In the genomic region with DNA sequence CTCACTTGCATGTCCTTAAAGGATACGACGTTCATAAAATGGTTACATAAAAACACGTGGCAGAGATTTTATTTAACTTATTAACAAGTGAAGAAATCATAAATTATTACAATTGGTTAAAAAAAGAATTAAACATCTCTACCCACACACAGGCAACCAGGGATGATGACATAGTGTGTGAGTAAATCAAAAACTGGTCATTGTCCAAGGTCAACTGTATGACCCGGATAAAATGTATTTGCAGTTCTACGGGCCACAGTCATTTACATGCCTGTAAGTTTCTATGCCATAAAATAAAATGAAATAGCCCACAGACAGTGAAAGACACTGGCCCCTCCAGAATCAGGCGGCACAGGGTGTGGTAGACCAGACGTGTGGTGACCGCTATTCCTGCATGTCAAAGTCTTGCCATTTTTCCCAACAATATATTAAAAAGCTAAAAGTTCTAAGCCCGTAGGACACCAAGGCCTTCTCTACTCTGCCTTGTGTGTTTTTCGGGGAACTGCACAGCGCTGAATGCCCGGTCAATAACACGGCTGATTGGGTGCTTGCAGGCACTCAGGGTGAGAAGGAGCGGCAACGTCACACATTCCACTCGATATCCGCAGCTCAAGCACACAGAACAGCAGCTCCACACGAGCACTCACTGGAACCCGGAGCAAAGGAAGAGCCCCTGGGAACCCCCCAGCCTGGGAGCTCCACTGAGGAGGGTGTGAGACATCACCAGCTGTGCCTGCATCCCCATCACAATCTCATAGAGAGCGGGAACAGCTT, we compare ENCODE assay signal across 21 cellular contexts.
"Had no signal": no experiment of that assay in that cellular context is flagged by ENCODE, and none has a peak within 500 bp of the region (broad histone marks: within the 10 kb centered on the region; RNA-seq: fewer than 3 reads in every experiment).

No MANE protein-coding gene starts in this region.

- H3K36me3 ChIP-seq: gastrocnemius medialis, heart right ventricle, left ventricle myocardium inferior, transverse colon had no signal

- H3K9me3 ChIP-seq: gastrocnemius medialis, psoas muscle, testis, transverse colon had no signal

- H3K4me3 ChIP-seq: dorsolateral prefrontal cortex, gastrocnemius medialis, heart right ventricle, left ventricle myocardium inferior, psoas muscle, skin epidermis, testis, transverse colon had no signal

- ATAC-seq: esophagus mucosa; gastrocnemius medialis; psoas muscle; sciatic nerve; stimulated activated naive B cell treated with anti-CD40 and anti-IgM and Interleukin-4, amounts not matched to agents 10 μg/mL and 1 μg/mL and 100 μg/mL, for 72 hours; stimulated activated naive CD8-positive, alpha-beta T cell treated with anti-CD3 and anti-CD28 coated beads, Interleukin-15, amount 100 ng/mL, for 72 hours had no signal

- H3K27me3 ChIP-seq: testis, transverse colon had no signal

- H3K9ac ChIP-seq: parathyroid adenoma had no signal

- DNase-seq: cortex of kidney; effector CD8-positive, alpha-beta T cell; gastrocnemius medialis; heart right ventricle; hypothalamus; left ventricle myocardium inferior; mammary epithelial cell; stimulated activated CD4-positive, alpha-beta T cell treated with anti-CD3 and anti-CD28 coated beads, Interleukin-2, amount 100 ng/mL, for 24 hours; stimulated activated CD4-positive, alpha-beta T cell treated with anti-CD3 and anti-CD28 coated beads, Interleukin-4, amount 100 ng/mL, for 4 hours; stimulated activated naive B cell treated with anti-CD40 and anti-IgM and Interleukin-4, amounts not matched to agents 10 μg/mL and 1 μg/mL and 100 μg/mL, for 72 hours; stimulated activated naive CD8-positive, alpha-beta T cell treated with anti-CD3 and anti-CD28 coated beads, Interleukin-15, amount 100 ng/mL, for 72 hours; testis; transverse colon had no signal

- H3K4me1 ChIP-seq: gastrocnemius medialis, heart right ventricle, left ventricle myocardium inferior, parathyroid adenoma, psoas muscle, testis, transverse colon had no signal

- H3K79me2 ChIP-seq: parathyroid adenoma had no signal

- H3K27ac ChIP-seq: dorsolateral prefrontal cortex, gastrocnemius medialis, heart right ventricle, left ventricle myocardium inferior, parathyroid adenoma, psoas muscle, skin epidermis, testis, transverse colon had no signal

- FAIRE-seq: endometrium, islet of Langerhans had no signal

- H2AFZ ChIP-seq: parathyroid adenoma had no signal
